1 cellular context compared by ENCODE assay signal in genomic region chr5:135029468-135030122, GRCh38.
TF ChIP-seq lines count a peak whose summit lies in the region.

No MANE protein-coding gene starts in this region.

TF ChIP-seq in WTC11, 78 proteins besides CTCF, POLR2A, EP300 and RAD21 (continued from another document):
- TF ChIP-seq AFF4 (CRISPR knock-in tag; IDR thresholded peaks at IDR 0.05; ENCODE audit: borderline replicate concordance) = no peak
- no peak for TF ChIP-seq JAZF1 (CRISPR knock-in tag; IDR thresholded peaks at IDR 0.05)
- TF ChIP-seq TCF7 (CRISPR knock-in tag; IDR thresholded peaks at IDR 0.05; ENCODE audit: low read depth) = no peak
- TF ChIP-seq HMGXB4 (CRISPR knock-in tag; IDR thresholded peaks at IDR 0.05) = no peak
- TF ChIP-seq ZNF219 (CRISPR knock-in tag; IDR thresholded peaks at IDR 0.05; ENCODE audit: borderline replicate concordance) = no peak
- no peak for TF ChIP-seq MLX (CRISPR knock-in tag; IDR thresholded peaks at IDR 0.05)
- no peak for TF ChIP-seq CBFB (CRISPR knock-in tag; IDR thresholded peaks at IDR 0.05; ENCODE audit: low read depth)
